Comparison of ENCODE assay signal across 25 cellular contexts in genomic region chr21:42375966-42376337, GRCh38. TPM values are rescaled to one million over a fixed set of nuclear protein-coding genes. Genes with fewer than 3 reads are reported as not detected.
"Had no signal": no experiment of that assay in that cellular context is flagged by ENCODE, and none has a peak within 500 bp of the region (broad histone marks: within the 10 kb centered on the region; RNA-seq: fewer than 3 reads in every experiment).

No MANE protein-coding gene starts in this region.

- H3K27me3 ChIP-seq: brain microvascular endothelial cell had no signal

- DNase-seq: activated CD4-positive, CD25-positive, alpha-beta regulatory T cell treated with anti-CD3 and anti-CD28 coated beads, Interleukin-2, amount 50 U/mL, for 72 hours; activated CD8-positive, alpha-beta memory T cell treated with anti-CD3 and anti-CD28 coated beads, Interleukin-2, amount 50 U/mL, for 48 hours; brain microvascular endothelial cell; central memory CD4-positive, alpha-beta T cell; hippocampal formation; left ventricle myocardium superior; naive B cell; occipital lobe; stimulated activated CD4-positive, alpha-beta T cell treated with anti-CD3 and anti-CD28 coated beads, Interleukin-15, amount 100 ng/mL, for 24 hours; stimulated activated naive B cell treated with anti-CD40 and anti-IgM and Interleukin-4, amounts not matched to agents 10 μg/mL and 1 μg/mL and 100 μg/mL, for 72 hours; WERI-Rb-1 had no signal

- H3K9me3 Mint-ChIP-seq: activated naive CD4-positive, alpha-beta T cell treated with anti-CD3 and anti-CD28 coated beads, Interleukin-2, amount 50 U/mL, for 72 hours; activated T-helper 1 cell treated with anti-CD3 and anti-CD28 coated beads, Interleukin-12 subunit alpha, Interleukin-12 subunit beta, Interleukin-2, Interleukin-4 antibody, amounts not matched to agents 30 ng/mL and 10 ng/mL and 1 ng/mL, durations not matched to agents 14 hours and 24 hours and 36 hours; stimulated activated naive B cell treated with anti-CD40 and anti-IgM and Interleukin-4, amounts not matched to agents 10 μg/mL and 1 μg/mL and 100 μg/mL, for 72 hours; T-cell; T-helper 2 cell treated with Interferon-gamma antibody and Interleukin-4, amounts not matched to agents 5 μg/mL and 100 μg/mL, for 36 hours had no signal

- H3K4me1 ChIP-seq: esophagus muscularis mucosa had no signal

- H3K27ac Mint-ChIP-seq: naive B cell, T-cell had no signal

- H3K4me3 ChIP-seq: dorsolateral prefrontal cortex, esophagus muscularis mucosa had no signal

- H3K4me3 Mint-ChIP-seq: activated T-helper 1 cell treated with anti-CD3 and anti-CD28 coated beads, Interleukin-12 subunit alpha, Interleukin-12 subunit beta, Interleukin-2, Interleukin-4 antibody, amounts not matched to agents 30 ng/mL and 10 ng/mL and 1 ng/mL, durations not matched to agents 14 hours and 24 hours and 36 hours; stimulated activated naive B cell treated with anti-CD40 and anti-IgM and Interleukin-4, amounts not matched to agents 10 μg/mL and 1 μg/mL and 100 μg/mL, for 72 hours; T-cell; T-helper 2 cell treated with Interferon-gamma antibody and Interleukin-4, amounts not matched to agents 5 μg/mL and 100 μg/mL, for 36 hours had no signal

- H3K36me3 ChIP-seq: brain microvascular endothelial cell, esophagus muscularis mucosa, WERI-Rb-1 had no signal

- H3K36me3 Mint-ChIP-seq: naive B cell, T-cell had no signal

- ATAC-seq: activated naive CD4-positive, alpha-beta T cell treated with anti-CD3 and anti-CD28 coated beads, Interleukin-2, amount 50 U/mL, for 72 hours; left ventricle myocardium superior; sciatic nerve; SK-N-SH treated with all-trans-retinoic acid at 6 μM for 48 hours; stimulated activated naive B cell treated with anti-CD40 and anti-IgM and Interleukin-4, amounts not matched to agents 10 μg/mL and 1 μg/mL and 100 μg/mL, for 72 hours; T-cell had no signal

- H3K9me3 ChIP-seq: esophagus muscularis mucosa had no signal

- H3K27ac ChIP-seq: brain microvascular endothelial cell, dorsolateral prefrontal cortex, esophagus muscularis mucosa, WERI-Rb-1 had no signal

RNA-seq across cellular contexts. Expression of gene TFF1, which starts 9.6 kb away (rescaled TPM):
- total RNA-seq: activated CD8-positive, alpha-beta memory T cell treated with anti-CD3 and anti-CD28 coated beads for 36 hours; activated naive CD4-positive, alpha-beta T cell treated with anti-CD3 and anti-CD28 coated beads, Interleukin-2, amount 50 U/mL, for 72 hours; activated T-helper 1 cell treated with anti-CD3 and anti-CD28 coated beads, Interleukin-12 subunit alpha, Interleukin-12 subunit beta, Interleukin-2, Interleukin-4 antibody, amounts not matched to agents 30 ng/mL and 10 ng/mL and 1 ng/mL, durations not matched to agents 14 hours and 24 hours and 36 hours; aorta; dorsolateral prefrontal cortex; esophagus muscularis mucosa; frontal cortex; left ventricle myocardium superior; occipital lobe; sciatic nerve; subcutaneous adipose tissue had no signal
- polyA plus RNA-seq: neural cell had no signal

RNA-seq across cellular contexts. Expression of gene TMPRSS3, which starts 19.9 kb away (rescaled TPM):
- total RNA-seq: esophagus muscularis mucosa, frontal cortex, left ventricle myocardium superior, occipital lobe, sciatic nerve had no signal

RNA-seq across cellular contexts. Expression of gene TFF2, which starts 25.2 kb away (rescaled TPM):
- total RNA-seq: activated CD8-positive, alpha-beta memory T cell treated with anti-CD3 and anti-CD28 coated beads for 36 hours; activated naive CD4-positive, alpha-beta T cell treated with anti-CD3 and anti-CD28 coated beads, Interleukin-2, amount 50 U/mL, for 72 hours; activated T-helper 1 cell treated with anti-CD3 and anti-CD28 coated beads, Interleukin-12 subunit alpha, Interleukin-12 subunit beta, Interleukin-2, Interleukin-4 antibody, amounts not matched to agents 30 ng/mL and 10 ng/mL and 1 ng/mL, durations not matched to agents 14 hours and 24 hours and 36 hours; aorta; dorsolateral prefrontal cortex; esophagus muscularis mucosa; frontal cortex; left ventricle myocardium superior; occipital lobe; sciatic nerve; subcutaneous adipose tissue; ureter had no signal
- polyA plus RNA-seq: neural cell had no signal

RNA-seq across cellular contexts. Expression of gene UBASH3A, which starts 27.8 kb away (rescaled TPM):
- total RNA-seq: frontal cortex, left ventricle myocardium superior, occipital lobe had no signal
- polyA plus RNA-seq: neural cell had no signal
